ENCODE assay signal across 1 cellular context in the genomic region with DNA sequence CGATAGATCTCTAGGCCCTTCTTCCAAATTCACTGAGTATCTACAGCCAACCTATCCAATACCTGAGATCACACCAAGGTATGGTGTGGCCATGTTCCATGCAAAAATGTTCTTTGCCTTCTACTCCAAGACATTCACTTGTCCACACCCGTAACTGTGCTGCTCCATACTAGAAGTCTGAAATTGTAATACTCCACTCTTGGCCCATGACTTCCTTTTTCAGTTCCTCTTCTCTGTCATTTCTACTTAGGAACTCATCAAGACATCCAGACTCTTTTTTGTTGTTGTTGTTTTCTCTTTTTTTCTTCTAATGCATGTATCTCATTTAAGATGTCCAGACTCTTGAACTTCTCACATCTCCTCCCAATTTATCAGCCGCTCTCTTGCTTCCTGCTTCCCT.
TF ChIP-seq lines count a peak whose summit lies in the region.

No MANE protein-coding gene starts in this region.

TF ChIP-seq in A549, 52 proteins besides CTCF, POLR2A, EP300 and RAD21 (continued from another document):
- TF ChIP-seq SMC3 (IDR thresholded peaks at IDR 0.05) (no peak), FOSB (CRISPR knock-in tag; IDR thresholded peaks at IDR 0.05) (no peak), CBX8 (IDR thresholded peaks at IDR 0.05) (no peak), HOXB13 (CRISPR knock-in tag; IDR thresholded peaks at IDR 0.05; ENCODE audit: low read depth) (no peak), SREBF2 (IDR thresholded peaks at IDR 0.05) (no peak), MAFK (IDR thresholded peaks at IDR 0.05; ENCODE audit: partially characterized antibody) (no peak), HEYL (CRISPR knock-in tag; IDR thresholded peaks at IDR 0.05) (no peak), KDM5A (IDR thresholded peaks at IDR 0.05) (no peak)
- TF ChIP-seq, protein P1, sequence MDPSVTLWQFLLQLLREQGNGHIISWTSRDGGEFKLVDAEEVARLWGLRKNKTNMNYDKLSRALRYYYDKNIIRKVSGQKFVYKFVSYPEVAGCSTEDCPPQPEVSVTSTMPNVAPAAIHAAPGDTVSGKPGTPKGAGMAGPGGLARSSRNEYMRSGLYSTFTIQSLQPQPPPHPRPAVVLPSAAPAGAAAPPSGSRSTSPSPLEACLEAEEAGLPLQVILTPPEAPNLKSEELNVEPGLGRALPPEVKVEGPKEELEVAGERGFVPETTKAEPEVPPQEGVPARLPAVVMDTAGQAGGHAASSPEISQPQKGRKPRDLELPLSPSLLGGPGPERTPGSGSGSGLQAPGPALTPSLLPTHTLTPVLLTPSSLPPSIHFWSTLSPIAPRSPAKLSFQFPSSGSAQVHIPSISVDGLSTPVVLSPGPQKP (IDR thresholded peaks at IDR 0.05; ENCODE audit: low read depth, low read length): no peak
- TF ChIP-seq, protein P2, sequence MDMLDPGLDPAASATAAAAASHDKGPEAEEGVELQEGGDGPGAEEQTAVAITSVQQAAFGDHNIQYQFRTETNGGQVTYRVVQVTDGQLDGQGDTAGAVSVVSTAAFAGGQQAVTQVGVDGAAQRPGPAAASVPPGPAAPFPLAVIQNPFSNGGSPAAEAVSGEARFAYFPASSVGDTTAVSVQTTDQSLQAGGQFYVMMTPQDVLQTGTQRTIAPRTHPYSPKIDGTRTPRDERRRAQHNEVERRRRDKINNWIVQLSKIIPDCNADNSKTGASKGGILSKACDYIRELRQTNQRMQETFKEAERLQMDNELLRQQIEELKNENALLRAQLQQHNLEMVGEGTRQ (IDR thresholded peaks at IDR 0.05): no peak
- TF ChIP-seq, protein P3, sequence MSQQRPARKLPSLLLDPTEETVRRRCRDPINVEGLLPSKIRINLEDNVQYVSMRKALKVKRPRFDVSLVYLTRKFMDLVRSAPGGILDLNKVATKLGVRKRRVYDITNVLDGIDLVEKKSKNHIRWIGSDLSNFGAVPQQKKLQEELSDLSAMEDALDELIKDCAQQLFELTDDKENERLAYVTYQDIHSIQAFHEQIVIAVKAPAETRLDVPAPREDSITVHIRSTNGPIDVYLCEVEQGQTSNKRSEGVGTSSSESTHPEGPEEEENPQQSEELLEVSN (IDR thresholded peaks at IDR 0.05; ENCODE audit: borderline replicate concordance, low read depth): no peak
